Comparison of ENCODE assay signal across 17 cellular contexts in genomic region chr4:171718069-171718468, GRCh38.
DNase-seq lines count a peak whose midpoint lies in the region; ATAC-seq and TF ChIP-seq lines count a peak whose summit lies in the region.
"Had no signal": no experiment of that assay in that cellular context is flagged by ENCODE, and none has a peak within 500 bp of the region (broad histone marks: within the 10 kb centered on the region; RNA-seq: fewer than 3 reads in every experiment).

No MANE protein-coding gene starts in this region.

- no peak for ATAC-seq in HG03280 (IDR thresholded peaks at IDR 0.05; ENCODE audit: unreplicated experiment)
- ATAC-seq in activated naive CD8-positive, alpha-beta T cell treated with anti-CD3 and anti-CD28 coated beads, Interleukin-2, amount 50 U/mL, for 24 hours: no peak
- ATAC-seq: A549; CD8-positive, alpha-beta T cell had no signal

- no peak for TF ChIP-seq CTCF in neural crest cell (conservative IDR thresholded peaks at IDR 0.05)

- DNase-seq in NCI-H2107 treated with DMSO at 0.1 percent for 48 hours (lab: John Stamatoyannopoulos, UW; ENCODE audit: unreplicated experiment) (peak; percentile 20), glomerular visceral epithelial cell (ENCODE audit: extremely low spot score) (peak; percentile 20), neural crest cell (ENCODE audit: low read depth, low spot score) (no peak)
- DNase-seq in activated CD4-positive, alpha-beta T cell treated with anti-CD3 and anti-CD28 coated beads for 1 hour: no peak
- no peak for DNase-seq in stimulated activated CD4-positive, alpha-beta T cell treated with anti-CD3 and anti-CD28 coated beads, Interleukin-4, amount 100 ng/mL, for 24 hours
- no peak for DNase-seq in activated naive CD8-positive, alpha-beta T cell treated with anti-CD3 and anti-CD28 coated beads, Interleukin-2, amount 50 U/mL, for 24 hours
- DNase-seq: CD8-positive, alpha-beta T cell; COR-L47; DMS153; DMS79 treated with DMSO at 0.1 percent for 48 hours; EL; GDM1; GOT3; HFFc6 had no signal

- H3K4me1 Mint-ChIP-seq in neural crest cell: no peaks in the 10 kb centered on the region
- H3K4me1 Mint-ChIP-seq in activated naive CD8-positive, alpha-beta T cell treated with anti-CD3 and anti-CD28 coated beads, Interleukin-2, amount 50 U/mL, for 24 hours: no peaks in the 10 kb centered on the region
- H3K4me1 Mint-ChIP-seq: CD14-positive monocyte had no signal

- H3K4me3 Mint-ChIP-seq in neural crest cell: no peak overlapping the region
- H3K4me3 Mint-ChIP-seq in activated naive CD8-positive, alpha-beta T cell treated with anti-CD3 and anti-CD28 coated beads, Interleukin-2, amount 50 U/mL, for 24 hours: no peak overlapping the region
- H3K4me3 Mint-ChIP-seq: CD14-positive monocyte; CD8-positive, alpha-beta T cell; HFFc6 had no signal

- no peaks in the 10 kb centered on the region for H3K36me3 Mint-ChIP-seq in neural crest cell (ENCODE audit: low read depth)
- H3K36me3 Mint-ChIP-seq in activated naive CD8-positive, alpha-beta T cell treated with anti-CD3 and anti-CD28 coated beads, Interleukin-2, amount 50 U/mL, for 24 hours (ENCODE audit: low read depth): no peaks in the 10 kb centered on the region
- H3K36me3 Mint-ChIP-seq: CD14-positive monocyte; CD8-positive, alpha-beta T cell had no signal

- no peaks in the 10 kb centered on the region for H3K9me3 Mint-ChIP-seq in neural crest cell
- peaks cover 18% of the 10 kb centered on the region for H3K9me3 Mint-ChIP-seq in activated naive CD8-positive, alpha-beta T cell treated with anti-CD3 and anti-CD28 coated beads, Interleukin-2, amount 50 U/mL, for 24 hours

- peak overlapping the region; percentile 6 for H3K27ac Mint-ChIP-seq in neural crest cell (ENCODE audit: unreplicated experiment)
- no peak overlapping the region for H3K27ac Mint-ChIP-seq in activated naive CD8-positive, alpha-beta T cell treated with anti-CD3 and anti-CD28 coated beads, Interleukin-2, amount 50 U/mL, for 24 hours
- H3K27ac Mint-ChIP-seq: CD14-positive monocyte; CD8-positive, alpha-beta T cell; HFFc6 had no signal

- H3K27me3 Mint-ChIP-seq in neural crest cell (ENCODE audit: low read depth): no peaks in the 10 kb centered on the region
- no peaks in the 10 kb centered on the region for H3K27me3 Mint-ChIP-seq in activated naive CD8-positive, alpha-beta T cell treated with anti-CD3 and anti-CD28 coated beads, Interleukin-2, amount 50 U/mL, for 24 hours

Comparison
In these comparisons a context has a peak if more than half of its experiments do, and no peak if none do; other contexts are left out.
1. DNase-seq: peak in NCI-H2107 treated with DMSO at 0.1 percent for 48 hours (single experiment) and glomerular visceral epithelial cell (single experiment); none in neural crest cell (single experiment), activated CD4-positive, alpha-beta T cell treated with anti-CD3 and anti-CD28 coated beads for 1 hour (single experiment), stimulated activated CD4-positive, alpha-beta T cell treated with anti-CD3 and anti-CD28 coated beads, Interleukin-4, amount 100 ng/mL, for 24 hours (single experiment) and activated naive CD8-positive, alpha-beta T cell treated with anti-CD3 and anti-CD28 coated beads, Interleukin-2, amount 50 U/mL, for 24 hours (single experiment).